In genomic region chr10:70115948-70116682, GRCh38 we compare ENCODE assay signal across 8 cellular contexts. TPM values are rescaled to one million over a fixed set of nuclear protein-coding genes. Genes with fewer than 3 reads are reported as not detected.
A peak's percentile ranks its signal among the peaks of the same experiment; 100 is the strongest.
DNase-seq lines count a peak whose midpoint lies in the region; ATAC-seq and TF ChIP-seq lines count a peak whose summit lies in the region.

No MANE protein-coding gene starts in this region.

- ATAC-seq in GM21825 (IDR thresholded peaks at IDR 0.05; ENCODE audit: unreplicated experiment), result peak; percentile 50
- no peak for ATAC-seq in HG02870 (IDR thresholded peaks at IDR 0.05; ENCODE audit: unreplicated experiment)

- no peaks in the 10 kb centered on the region for H3K4me1 ChIP-seq in osteoblast (ENCODE audit: insufficient read depth, low read length)
- H3K4me1 ChIP-seq in vagina, result no peaks in the 10 kb centered on the region

- H4K20me1 ChIP-seq in osteoblast (ENCODE audit: insufficient read depth, low read length), result peaks cover 11% of the 10 kb centered on the region

- no peaks in the 10 kb centered on the region for H3K27me3 ChIP-seq in osteoblast (ENCODE audit: insufficient read depth, low read length)
- no peaks in the 10 kb centered on the region for H3K27me3 ChIP-seq in vagina

- no peak overlapping the region for H3K4me3 ChIP-seq in fibroblast of mammary gland (ENCODE audit: control insufficient read depth, low read depth, low read length)
- H3K4me3 ChIP-seq in osteoblast (ENCODE audit: insufficient read depth, low read length), result no peak overlapping the region
- H3K4me3 ChIP-seq in vagina, result no peak overlapping the region

- intact Hi-C loops in vagina (cut with DNase I), result no loop called here

- H3K36me3 ChIP-seq in osteoblast (ENCODE audit: insufficient read depth, low read length) (peaks cover 44% of the 10 kb centered on the region), vagina (peaks cover 0 to 31% of the 10 kb centered on the region in 2 donors)

- H3K27ac ChIP-seq in osteoblast (ENCODE audit: low read depth, low read length), result no peak overlapping the region
- H3K27ac ChIP-seq in vagina, result no peak overlapping the region

- no peak overlapping the region for H3K4me2 ChIP-seq in osteoblast (ENCODE audit: insufficient read depth, low read length)

- H3K79me2 ChIP-seq in osteoblast (ENCODE audit: insufficient read depth, low read length), result no peaks in the 10 kb centered on the region

- H3K9me3 ChIP-seq in osteoblast (ENCODE audit: low read depth, low read length), result no peaks in the 10 kb centered on the region
- no peaks in the 10 kb centered on the region for H3K9me3 ChIP-seq in vagina

- TF ChIP-seq CTCF in fibroblast of mammary gland (conservative IDR thresholded peaks at IDR 0.05; ENCODE audit: control insufficient read depth, insufficient read depth, low read depth, low read length) (peak; percentile 80), osteoblast (IDR thresholded peaks at IDR 0.05; ENCODE audit: extremely low read depth, low read depth, low read length) (peak; percentile 88), vagina (IDR thresholded peaks at IDR 0.05) (peak; percentile 45 to 74 (median 66))

- DNase-seq in AG20443 (ENCODE audit: low spot score) (peak; percentile 72), NCI-H774 (lab: John Stamatoyannopoulos, UW) (peak; percentile 6), activated T-cell treated with anti-CD3 and anti-CD28 coated beads for 48 hours (ENCODE audit: low read depth) (peak; percentile 35), fibroblast of mammary gland (ENCODE audit: low read depth) (peak; percentile 19), osteoblast (ENCODE audit: insufficient read length, low spot score, missing footprints) (no peak), vagina (ENCODE audit: extremely low spot score in 2 of 2) (no peak)

- no peak overlapping the region for H2AFZ ChIP-seq in osteoblast (ENCODE audit: low read length)

- no peak for TF ChIP-seq POLR2A in vagina (IDR thresholded peaks at IDR 0.05)

RNA-seq across cellular contexts. Expression of gene AIFM2, which starts 16.5 kb away (rescaled TPM):
- total RNA-seq in osteoblast (14.4 and 14.8 TPM in 2 replicates), vagina (10.6 TPM)

RNA-seq across cellular contexts. Expression of gene TYSND1, which starts 30.4 kb away (rescaled TPM):
- total RNA-seq in osteoblast (13.0 and 15.6 TPM in 2 replicates), vagina (15.7 TPM)

RNA-seq across cellular contexts. Expression of gene SAR1A, which starts 54.2 kb away (rescaled TPM):
- total RNA-seq in osteoblast, result 219 and 240 TPM in 2 replicates
- total RNA-seq in vagina, result 57.9 TPM

Comparison
In these comparisons a context has a peak if more than half of its experiments do, and no peak if none do; other contexts are left out.
1. DNase-seq: peak in AG20443 (single experiment), NCI-H774 (single experiment), activated T-cell treated with anti-CD3 and anti-CD28 coated beads for 48 hours (single experiment) and fibroblast of mammary gland (single experiment); none in osteoblast (single experiment) and vagina (0 of 2).
2. Peak in every context shown above with its lines, with median percentiles within 50 percentile points of each other: CTCF ChIP-seq.